Comparison of ENCODE assay signal across 11 cellular contexts in genomic region chr5:159458217-159458711, GRCh38.
DNase-seq lines count a peak whose midpoint lies in the region; ATAC-seq, FAIRE-seq and TF ChIP-seq lines count a peak whose summit lies in the region.
"Had no signal": no experiment of that assay in that cellular context is flagged by ENCODE, and none has a peak within 500 bp of the region (broad histone marks: within the 10 kb centered on the region; RNA-seq: fewer than 3 reads in every experiment).

No MANE protein-coding gene starts in this region.

- CTCF ChIA-PET in WTC11 (lab: Charles Lee) = no interaction called here

- ATAC-seq in GM18909 (IDR thresholded peaks at IDR 0.05; ENCODE audit: poor library complexity, unreplicated experiment) = peak; percentile 42
- ATAC-seq in HG02973 (IDR thresholded peaks at IDR 0.05; ENCODE audit: unreplicated experiment) = peak; percentile 32
- ATAC-seq in WTC11 = no peak
- ATAC-seq: Panc1 had no signal

- no peaks in the 10 kb centered on the region for H3K9me3 Mint-ChIP-seq in WTC11

- H4K20me1 ChIP-seq in BLaER1 treated with 17β-estradiol and CSF1 and Interleukin-3, amounts not matched to agents 10 nM and 100 nM = no peaks in the 10 kb centered on the region; a peak in 1 of 22 replicates

- H3K27me3 Mint-ChIP-seq in WTC11 (ENCODE audit: low read depth) = no peaks in the 10 kb centered on the region

- peak overlapping the region; percentile 75 to 94 (median 82) for H3K4me2 ChIP-seq in BLaER1 treated with 17β-estradiol and CSF1 and Interleukin-3, amounts not matched to agents 10 nM and 100 nM

- H3K27ac ChIP-seq in BLaER1 treated with 17β-estradiol and CSF1 and Interleukin-3, amounts not matched to agents 10 nM and 100 nM = peak overlapping the region in 6 of 11 experiments; percentile 51 to 74 (median 68); a peak in 9 of 22 replicates
- H3K27ac ChIP-seq: tibial nerve had no signal

- H3K4me1 ChIP-seq in BLaER1 treated with 17β-estradiol and CSF1 and Interleukin-3, amounts not matched to agents 10 nM and 100 nM = peaks cover 38 to 59% (median 48%) of the 10 kb centered on the region in 10 experiments
- H3K4me1 ChIP-seq: tibial nerve had no signal

- no peak overlapping the region for H3K27ac Mint-ChIP-seq in WTC11

- FAIRE-seq in HTR-8/SVneo (lab: Jason Lieb, UNC) = no peak

- POLR2A ChIA-PET in WTC11 (lab: Charles Lee) = no interaction called here

- peak; percentile 59 for DNase-seq in activated CD8-positive, alpha-beta memory T cell treated with anti-CD3 and anti-CD28 coated beads, Interleukin-2, amount 50 U/mL, for 48 hours
- DNase-seq in DMS114 treated with DMSO at 0.1 percent for 48 hours (lab: John Stamatoyannopoulos, UW; ENCODE audit: unreplicated experiment) (no peak), GF-D8 (lab: John Stamatoyannopoulos, UW) (no peak), WTC11 (ENCODE audit: low spot score) (no peak), HTR-8/SVneo (ENCODE audit: insufficient read length, low spot score) (no peak)
- DNase-seq: Calu3 had no signal

- peak overlapping the region in 1 of 11 experiments; percentile 19; a peak in 2 of 22 replicates for H3K9ac ChIP-seq in BLaER1 treated with 17β-estradiol and CSF1 and Interleukin-3, amounts not matched to agents 10 nM and 100 nM

- no peaks in the 10 kb centered on the region for H3K9me3 ChIP-seq in BLaER1 treated with 17β-estradiol and CSF1 and Interleukin-3, amounts not matched to agents 10 nM and 100 nM (replicated peaks in 1 of 11)
- H3K9me3 ChIP-seq: tibial nerve had no signal

- no peak overlapping the region for H3K4me3 Mint-ChIP-seq in WTC11

- peaks cover 0 to 38% (median 8%) of the 10 kb centered on the region in 11 experiments; a peak in 9 of 22 replicates for H3K27me3 ChIP-seq in BLaER1 treated with 17β-estradiol and CSF1 and Interleukin-3, amounts not matched to agents 10 nM and 100 nM
- H3K27me3 ChIP-seq: tibial nerve had no signal

- no peak for TF ChIP-seq CTCF in WTC11 (IDR thresholded peaks at IDR 0.05)

- no peaks in the 10 kb centered on the region for H3K36me3 ChIP-seq in BLaER1 treated with 17β-estradiol and CSF1 and Interleukin-3, amounts not matched to agents 10 nM and 100 nM
- H3K36me3 ChIP-seq: tibial nerve had no signal

- no peaks in the 10 kb centered on the region for H3K36me3 Mint-ChIP-seq in WTC11

- H3K4me1 Mint-ChIP-seq in WTC11 = no peaks in the 10 kb centered on the region

- no peak overlapping the region for H3K4me3 ChIP-seq in BLaER1 treated with 17β-estradiol and CSF1 and Interleukin-3, amounts not matched to agents 10 nM and 100 nM
- H3K4me3 ChIP-seq: tibial nerve had no signal

TF ChIP-seq in WTC11, 78 proteins besides CTCF, POLR2A, EP300 and RAD21:
- no peak for TF ChIP-seq PRRX2 (CRISPR knock-in tag; IDR thresholded peaks at IDR 0.05)
- no peak for TF ChIP-seq USF1 (CRISPR knock-in tag; IDR thresholded peaks at IDR 0.05)
- no peak for TF ChIP-seq ZNF396 (CRISPR knock-in tag; IDR thresholded peaks at IDR 0.05; ENCODE audit: borderline replicate concordance)
- TF ChIP-seq IRF2 (CRISPR knock-in tag; IDR thresholded peaks at IDR 0.05; ENCODE audit: borderline replicate concordance, low read depth) = no peak
- TF ChIP-seq GRHL2 (CRISPR knock-in tag; IDR thresholded peaks at IDR 0.05; ENCODE audit: insufficient replicate concordance, severe bottlenecking) = no peak
- TF ChIP-seq, protein P1, sequence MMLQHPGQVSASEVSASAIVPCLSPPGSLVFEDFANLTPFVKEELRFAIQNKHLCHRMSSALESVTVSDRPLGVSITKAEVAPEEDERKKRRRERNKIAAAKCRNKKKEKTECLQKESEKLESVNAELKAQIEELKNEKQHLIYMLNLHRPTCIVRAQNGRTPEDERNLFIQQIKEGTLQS (CRISPR knock-in tag; conservative IDR thresholded peaks at IDR 0.05) = no peak
